ENCODE assay signal across 8 cellular contexts in genomic region chr1:109099871-109100757, GRCh38. TPM values are rescaled to one million over a fixed set of nuclear protein-coding genes. Genes with fewer than 3 reads are reported as not detected.
DNase-seq lines count a peak whose midpoint lies in the region; ATAC-seq and TF ChIP-seq lines count a peak whose summit lies in the region.

No MANE protein-coding gene starts in this region.

- H3K27me3 Mint-ChIP-seq in chondrocyte (ENCODE audit: low read depth) = no peaks in the 10 kb centered on the region

- peak; percentile 87 for TF ChIP-seq CTCF in chondrocyte (IDR thresholded peaks at IDR 0.05)

- DNase-seq in AML-193 (lab: John Stamatoyannopoulos, UW) = peak; percentile 92 to 95
- DNase-seq in NCI-H446 treated with DMSO at 0.1 percent for 48 hours (lab: John Stamatoyannopoulos, UW) = peak; percentile 96
- DNase-seq in activated CD4-positive, alpha-beta T cell treated with anti-CD3 and anti-CD28 coated beads for 1 hour = peak; percentile 95
- DNase-seq in chondrocyte (ENCODE audit: low spot score) = peak; percentile 96
- peak; percentile 97 for DNase-seq in kidney tubule cell (ENCODE audit: low spot score)
- DNase-seq in stimulated activated CD4-positive, alpha-beta T cell treated with anti-CD3 and anti-CD28 coated beads, Interleukin-1b, Interleukin-23, amount 100 ng/mL, for 24 hours (ENCODE audit: low read depth in 4 of 4, low spot score in 1 of 4) = peak; percentile 91 to 95 (median 94)

- peaks cover 9% of the 10 kb centered on the region for H3K4me1 Mint-ChIP-seq in chondrocyte (ENCODE audit: low read depth)

- no peaks in the 10 kb centered on the region for H3K9me3 Mint-ChIP-seq in chondrocyte (ENCODE audit: low read depth)

- ATAC-seq in GM19035 (IDR thresholded peaks at IDR 0.05; ENCODE audit: unreplicated experiment) (peak; percentile 83), HG03354 (IDR thresholded peaks at IDR 0.05; ENCODE audit: poor library complexity, severe bottlenecking, unreplicated experiment) (peak; percentile 89)

- peaks cover 3% of the 10 kb centered on the region for H3K36me3 Mint-ChIP-seq in chondrocyte (ENCODE audit: low read depth)

- H3K27ac Mint-ChIP-seq in chondrocyte (ENCODE audit: unreplicated experiment) = peak overlapping the region; percentile 91

- peak overlapping the region; percentile 99 for H3K4me3 Mint-ChIP-seq in chondrocyte (ENCODE audit: unreplicated experiment)

RNA-seq across cellular contexts. Expression of gene TMEM167B, which starts 9.6 kb away (rescaled TPM):
- 37.2 to 40.3 TPM (median 38.4 TPM) in 3 replicates for total RNA-seq in chondrocyte

RNA-seq across cellular contexts. Expression of gene ELAPOR1, which starts 13.8 kb away (rescaled TPM):
- total RNA-seq in chondrocyte = 0.46 to 1.2 TPM (median 0.97 TPM) in 3 replicates

RNA-seq across cellular contexts. Expression of gene TAF13, which starts 24.3 kb away (rescaled TPM):
- total RNA-seq in chondrocyte = 82.9 to 101 TPM (median 87.8 TPM) in 3 replicates

RNA-seq across cellular contexts. Expression of gene WDR47, which starts 58.2 kb away (rescaled TPM):
- 27.0 to 31.8 TPM (median 30.6 TPM) in 3 replicates for total RNA-seq in chondrocyte

Comparison
In these comparisons a context has a peak if more than half of its experiments do, and no peak if none do; other contexts are left out.
1. Peak in every context shown above with its lines: DNase-seq and ATAC-seq.